In the genomic region with DNA sequence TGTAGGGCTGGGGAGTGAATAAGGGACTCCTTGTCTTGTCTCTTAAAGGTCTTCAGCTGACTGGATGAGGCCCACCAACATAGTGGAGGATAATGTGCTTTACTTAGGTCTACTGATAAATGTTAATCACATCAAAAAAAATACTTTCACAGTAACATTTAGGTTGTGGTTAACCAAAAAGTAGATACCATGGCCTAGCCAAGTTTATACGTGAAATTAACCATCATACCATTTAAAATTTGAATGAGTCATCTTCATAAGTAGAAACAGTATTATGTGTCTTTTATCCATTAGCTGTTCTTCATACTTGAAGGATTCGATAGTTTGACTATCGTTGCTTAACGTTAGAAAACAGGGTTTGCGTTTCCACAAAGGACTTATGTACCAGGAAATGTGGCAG, we compare ENCODE assay signal across 24 cellular contexts.
"Had no signal": no experiment of that assay in that cellular context is flagged by ENCODE, and none has a peak within 500 bp of the region (broad histone marks: within the 10 kb centered on the region; RNA-seq: fewer than 3 reads in every experiment).

No MANE protein-coding gene starts in this region.

- H3K9me3 Mint-ChIP-seq: activated CD8-positive, alpha-beta T cell treated with anti-CD3 and anti-CD28 coated beads for 36 hours; activated naive CD4-positive, alpha-beta T cell treated with anti-CD3 and anti-CD28 coated beads, Interleukin-2, amount 50 U/mL, for 24 hours; activated T-helper 1 cell treated with anti-CD3 and anti-CD28 coated beads, Interleukin-12 subunit alpha, Interleukin-12 subunit beta, Interleukin-2, Interleukin-4 antibody, amounts not matched to agents 30 ng/mL and 10 ng/mL and 1 ng/mL, durations not matched to agents 14 hours and 24 hours and 36 hours had no signal

- H3K9me2 ChIP-seq: SK-N-SH had no signal

- H3K27me3 Mint-ChIP-seq: activated CD8-positive, alpha-beta T cell treated with anti-CD3 and anti-CD28 coated beads for 36 hours; activated naive CD4-positive, alpha-beta T cell treated with anti-CD3 and anti-CD28 coated beads, Interleukin-2, amount 50 U/mL, for 24 hours had no signal

- H3K9ac ChIP-seq: SK-N-SH had no signal

- H3K4me1 ChIP-seq: Peyer's patch, SJCRH30 had no signal

- H3K4me3 ChIP-seq: Peyer's patch, SJCRH30 had no signal

- ATAC-seq: activated CD4-positive, CD25-positive, alpha-beta regulatory T cell treated with anti-CD3 and anti-CD28 coated beads, Interleukin-2, amount 50 U/mL, for 24 hours; activated CD8-positive, alpha-beta T cell treated with anti-CD3 and anti-CD28 coated beads for 36 hours had no signal

- DNase-seq: activated CD4-positive, alpha-beta T cell treated with anti-CD3 and anti-CD28 coated beads for 4 hours; activated CD8-positive, alpha-beta memory T cell treated with anti-CD3 and anti-CD28 coated beads, Interleukin-2, amount 50 U/mL, for 4 hours; activated CD8-positive, alpha-beta T cell treated with anti-CD3 and anti-CD28 coated beads for 36 hours; activated effector memory CD4-positive, alpha-beta T cell treated with Interleukin-2 at 50 U/mL for 16 hours; activated naive CD4-positive, alpha-beta T cell; amygdala; Kasumi-1; KBM-7; NCI-H1092; NCI-H1417; NCI-H1930; NCI-H345; NCI-H510A; NCI-H526 treated with DMSO at 0.1 percent for 48 hours; NCI-H82; Peyer's patch; Right ventricle myocardium superior; SJCRH30; SK-N-SH; T-helper 1 cell had no signal

- H3K27ac ChIP-seq: Peyer's patch, RWPE1, SJCRH30 had no signal

- H3K27me3 ChIP-seq: Peyer's patch, SJCRH30 had no signal

- H3K27ac Mint-ChIP-seq: activated CD8-positive, alpha-beta T cell treated with anti-CD3 and anti-CD28 coated beads for 36 hours; activated naive CD4-positive, alpha-beta T cell treated with anti-CD3 and anti-CD28 coated beads, Interleukin-2, amount 50 U/mL, for 24 hours; activated T-helper 1 cell treated with anti-CD3 and anti-CD28 coated beads, Interleukin-12 subunit alpha, Interleukin-12 subunit beta, Interleukin-2, Interleukin-4 antibody, amounts not matched to agents 30 ng/mL and 10 ng/mL and 1 ng/mL, durations not matched to agents 14 hours and 24 hours and 36 hours had no signal

- H3K4me2 ChIP-seq: SK-N-SH had no signal

- H3K9me3 ChIP-seq: Peyer's patch, SJCRH30, SK-N-SH had no signal

- H3K4me1 Mint-ChIP-seq: activated naive CD4-positive, alpha-beta T cell treated with anti-CD3 and anti-CD28 coated beads, Interleukin-2, amount 50 U/mL, for 24 hours had no signal

- H3K4me3 Mint-ChIP-seq: activated CD8-positive, alpha-beta T cell treated with anti-CD3 and anti-CD28 coated beads for 36 hours; activated naive CD4-positive, alpha-beta T cell treated with anti-CD3 and anti-CD28 coated beads, Interleukin-2, amount 50 U/mL, for 24 hours; activated T-helper 1 cell treated with anti-CD3 and anti-CD28 coated beads, Interleukin-12 subunit alpha, Interleukin-12 subunit beta, Interleukin-2, Interleukin-4 antibody, amounts not matched to agents 30 ng/mL and 10 ng/mL and 1 ng/mL, durations not matched to agents 14 hours and 24 hours and 36 hours had no signal
